17 cellular contexts compared by ENCODE assay signal in genomic region chr4:111652206-111652605, GRCh38.
A peak's percentile ranks its signal among the peaks of the same experiment; 100 is the strongest.
DNase-seq lines count a peak whose midpoint lies in the region; ATAC-seq and TF ChIP-seq lines count a peak whose summit lies in the region.
"Had no signal": no experiment of that assay in that cellular context is flagged by ENCODE, and none has a peak within 500 bp of the region (broad histone marks: within the 10 kb centered on the region; RNA-seq: fewer than 3 reads in every experiment).

No MANE protein-coding gene starts in this region.

- no peak overlapping the region for H3K9ac ChIP-seq in GM23248

- CTCF ChIA-PET in A673 (lab: Charles Lee), result no interaction called here

- H3K36me3 Mint-ChIP-seq in endothelial cell (ENCODE audit: low read depth, unreplicated experiment), result no peaks in the 10 kb centered on the region

- H3K27me3 ChIP-seq in A673 (replicated peaks; ENCODE audit: insufficient read depth, low read depth, low read length, poor library complexity) (no peaks in the 10 kb centered on the region), GM23248 (replicated peaks; ENCODE audit: insufficient read depth) (no peaks in the 10 kb centered on the region), RWPE2 (ENCODE audit: insufficient read depth, poor library complexity, severe bottlenecking) (peaks cover 3% of the 10 kb centered on the region), heart right ventricle (peaks cover 0 to 37% (median 0%) of the 10 kb centered on the region in 7 donors)

- no peak overlapping the region for H3K4me3 Mint-ChIP-seq in endothelial cell (ENCODE audit: unreplicated experiment)
- H3K4me3 Mint-ChIP-seq: CD4-positive, alpha-beta T cell had no signal

- H3F3A ChIP-seq in GM23248 (ENCODE audit: insufficient read depth), result no peaks in the 10 kb centered on the region

- H3K4me1 ChIP-seq in A673 (ENCODE audit: insufficient read depth, low read length, poor library complexity, severe bottlenecking) (peaks cover 28% of the 10 kb centered on the region), GM23248 (ENCODE audit: insufficient read depth) (peaks cover 11% of the 10 kb centered on the region), RWPE2 (ENCODE audit: insufficient read depth, poor library complexity, severe bottlenecking) (peaks cover 8% of the 10 kb centered on the region), heart right ventricle (no peaks in the 10 kb centered on the region)

- WGBS in GM23248 (ENCODE audit: low coverage in 1 of 2, low lambda C conversion rate in 2 of 2, missing lambda C conversion rate in 2 of 2), 2 experiments, result 51 to 61% methylated on average over 5 of the region's 5 CpGs
- 67 to 69% methylated on average over 5 of the region's 5 CpGs for WGBS in heart right ventricle, 2 donors

- POLR2A ChIA-PET in A673 (lab: Charles Lee; ENCODE audit: low non-redundant PET), result no interaction called here

- TF ChIP-seq CTCF in A673 (conservative IDR thresholded peaks at IDR 0.05; ENCODE audit: low read depth, low read length), result no peak
- TF ChIP-seq CTCF in RWPE2 (IDR thresholded peaks at IDR 0.05; ENCODE audit: poor library complexity, severe bottlenecking), result no peak
- no peak for TF ChIP-seq CTCF in fibroblast of mammary gland (conservative IDR thresholded peaks at IDR 0.05; ENCODE audit: control insufficient read depth, insufficient read depth, low read depth, low read length)
- TF ChIP-seq CTCF in heart right ventricle (IDR thresholded peaks at IDR 0.05), result no peak
- TF ChIP-seq CTCF in endothelial cell (IDR thresholded peaks at IDR 0.05; ENCODE audit: unreplicated experiment), result no peak

- BruUV-seq in A673 (replicated peaks; lab: Mats Ljungman, UMichigan), result no TSS peak

- H4K20me1 ChIP-seq in GM23248 (ENCODE audit: insufficient read depth), result no peaks in the 10 kb centered on the region

- H3K79me2 ChIP-seq in GM23248 (ENCODE audit: insufficient read depth), result no peaks in the 10 kb centered on the region

- intact Hi-C loops in A673 (cut with micrococcal nuclease; ENCODE audit: unreplicated experiment) (no loop called here), heart right ventricle (cut with DNase I) (no loop called here)

- ATAC-seq in RWPE2 (ENCODE audit: low read depth) (peak; percentile 56; the same call in 2 of the 3 replicates), GM18867 (IDR thresholded peaks at IDR 0.05; ENCODE audit: unreplicated experiment) (no peak), heart right ventricle (no peak)

- in situ Hi-C loops in GM23248 (cut with MboI), result loop anchor here (10.0 kb wide), 1 partner anchor 383 kb away; no protein-coding TSS in a partner anchor

- H3K4me1 Mint-ChIP-seq in endothelial cell (ENCODE audit: unreplicated experiment), result peaks cover 4% of the 10 kb centered on the region

- no peaks in the 10 kb centered on the region for H3K27me3 Mint-ChIP-seq in endothelial cell (ENCODE audit: unreplicated experiment)
- H3K27me3 Mint-ChIP-seq: CD4-positive, alpha-beta T cell had no signal

- no peaks in the 10 kb centered on the region for H3K9me3 Mint-ChIP-seq in endothelial cell (ENCODE audit: unreplicated experiment)

- H3K4me3 ChIP-seq in A673 (ENCODE audit: low read depth, low read length, poor library complexity, severe bottlenecking), result no peak overlapping the region
- H3K4me3 ChIP-seq in GM23248, result no peak overlapping the region
- H3K4me3 ChIP-seq in RWPE2 (ENCODE audit: severe bottlenecking), result no peak overlapping the region
- H3K4me3 ChIP-seq in fibroblast of mammary gland (ENCODE audit: control insufficient read depth, low read depth, low read length), result no peak overlapping the region
- no peak overlapping the region for H3K4me3 ChIP-seq in heart right ventricle

- H3K27ac Mint-ChIP-seq in endothelial cell (ENCODE audit: unreplicated experiment), result no peak overlapping the region
- H3K27ac Mint-ChIP-seq: CD4-positive, alpha-beta T cell had no signal

- H3K9me2 ChIP-seq in GM23248 (ENCODE audit: insufficient read depth), result no peaks in the 10 kb centered on the region

- H2AFZ ChIP-seq in GM23248, result no peak overlapping the region

- no peak overlapping the region for H3K27ac ChIP-seq in A673 (ENCODE audit: low read depth, low read length, poor library complexity, severe bottlenecking)
- no peak overlapping the region for H3K27ac ChIP-seq in GM23248
- no peak overlapping the region for H3K27ac ChIP-seq in RWPE2 (ENCODE audit: poor library complexity, severe bottlenecking)
- H3K27ac ChIP-seq in heart right ventricle, result no peak overlapping the region

- no peaks in the 10 kb centered on the region for H3K36me3 ChIP-seq in A673 (ENCODE audit: insufficient read depth, low read length, poor library complexity, severe bottlenecking)
- H3K36me3 ChIP-seq in GM23248 (ENCODE audit: low read depth), result no peaks in the 10 kb centered on the region
- H3K36me3 ChIP-seq in RWPE2 (ENCODE audit: low read depth), result no peaks in the 10 kb centered on the region
- no peaks in the 10 kb centered on the region for H3K36me3 ChIP-seq in heart right ventricle

- peak; percentile 49 for DNase-seq in A673 (ENCODE audit: low spot score)
- DNase-seq in GM23248, result peak; percentile 64
- no peak for DNase-seq in RWPE2 (ENCODE audit: low spot score)
- peak; percentile 10 for DNase-seq in fibroblast of mammary gland (ENCODE audit: low read depth)
- no peak for DNase-seq in heart right ventricle
- DNase-seq in GF-D8 (lab: John Stamatoyannopoulos, UW), result no peak
- no peak for DNase-seq in endothelial cell (ENCODE audit: low spot score)
- DNase-seq: 8988T; Calu3; CD4-positive, alpha-beta T cell; H7; NCI-H1105; NCI-H2081 treated with DMSO at 0.1 percent for 48 hours; NCI-H748 treated with DMSO at 0.1 percent for 48 hours; OCI-M1; RPMI8226 had no signal

- H3K9me3 ChIP-seq in A673 (ENCODE audit: low read depth, low read length, poor library complexity, severe bottlenecking) (no peaks in the 10 kb centered on the region), GM23248 (ENCODE audit: low read depth) (no peaks in the 10 kb centered on the region), RWPE2 (ENCODE audit: severe bottlenecking) (no peaks in the 10 kb centered on the region), heart right ventricle (no peaks in the 10 kb centered on the region)

- no peak overlapping the region for H3K4me2 ChIP-seq in GM23248 (ENCODE audit: unreplicated experiment)

Comparison
In these comparisons a context has a peak if more than half of its experiments do, and no peak if none do; other contexts are left out.
1. DNase-seq: peak in A673 (single experiment), GM23248 (single experiment) and fibroblast of mammary gland (single experiment); none in RWPE2 (single experiment), heart right ventricle (0 of 2), GF-D8 (single experiment) and endothelial cell (single experiment).